In genomic region chr16:3594316-3595109, GRCh38 we compare ENCODE assay signal across 32 cellular contexts. TPM values are rescaled to one million over a fixed set of nuclear protein-coding genes. Genes with fewer than 3 reads are reported as not detected.
DNase-seq lines count a peak whose midpoint lies in the region; ATAC-seq, FAIRE-seq and TF ChIP-seq lines count a peak whose summit lies in the region.
"Had no signal": no experiment of that assay in that cellular context is flagged by ENCODE, and none has a peak within 500 bp of the region (broad histone marks: within the 10 kb centered on the region; RNA-seq: fewer than 3 reads in every experiment).

No MANE protein-coding gene starts in this region.

- no peak overlapping the region for H3K4me2 ChIP-seq in mesenchymal stem cell (ENCODE audit: low read length, poor library complexity, severe bottlenecking)
- H3K4me2 ChIP-seq: GM23338 had no signal

- H3K36me3 ChIP-seq in mesenchymal stem cell (ENCODE audit: control insufficient read depth in 1 of 2, insufficient read depth in 2 of 2, low read depth in 1 of 2, low read length in 2 of 2) (peaks cover 27 to 80% of the 10 kb centered on the region in 2 experiments), upper lobe of right lung (no peaks in the 10 kb centered on the region)

- no peak overlapping the region for H2BK5ac ChIP-seq in mesenchymal stem cell (ENCODE audit: low read depth, low read length, poor library complexity, severe bottlenecking)

- H3K23ac ChIP-seq in mesenchymal stem cell (ENCODE audit: low read length in 2 of 2), result no peak overlapping the region

- peaks cover 7% of the 10 kb centered on the region for H3K9me3 Mint-ChIP-seq in WTC11
- H3K9me3 Mint-ChIP-seq: CD8-positive, alpha-beta T cell had no signal

- no peaks in the 10 kb centered on the region for H3K27me3 Mint-ChIP-seq in WTC11 (ENCODE audit: low read depth)
- H3K27me3 Mint-ChIP-seq: B cell had no signal

- peak overlapping the region; percentile 7 for H4K91ac ChIP-seq in mesenchymal stem cell (ENCODE audit: low read length)

- no peaks in the 10 kb centered on the region for H3K4me1 Mint-ChIP-seq in WTC11
- H3K4me1 Mint-ChIP-seq: B cell had no signal

- H3K4me3 Mint-ChIP-seq in WTC11, result no peak overlapping the region
- H3K4me3 Mint-ChIP-seq: B cell; CD8-positive, alpha-beta T cell; GM23338 had no signal

- no peak overlapping the region for H4K8ac ChIP-seq in mesenchymal stem cell (ENCODE audit: low read length)

- no peaks in the 10 kb centered on the region for H3K79me1 ChIP-seq in mesenchymal stem cell (replicated peaks; ENCODE audit: low read length, poor library complexity, severe bottlenecking)

- 97% methylated on average over 22 of the region's 22 CpGs for WGBS in mesenchymal stem cell

- CTCF ChIA-PET in WTC11 (lab: Charles Lee), result interaction anchor here (0.6 kb wide), 1 partner anchor 338 kb away, joined by 3 read pairs; no protein-coding TSS in a partner anchor

- no peak overlapping the region for H3K9ac ChIP-seq in mesenchymal stem cell (ENCODE audit: low read length)

- no peak overlapping the region for H2BK12ac ChIP-seq in mesenchymal stem cell (ENCODE audit: low read length in 2 of 2)

- intact Hi-C loops in upper lobe of right lung (cut with DNase I), result no loop called here

- no peak overlapping the region for H3K27ac ChIP-seq in mesenchymal stem cell (ENCODE audit: low read length, poor library complexity, severe bottlenecking)
- no peak overlapping the region for H3K27ac ChIP-seq in upper lobe of right lung
- H3K27ac ChIP-seq: C4-2B, HL-60, RWPE1 had no signal

- H2BK120ac ChIP-seq in mesenchymal stem cell (ENCODE audit: low read depth, low read length), result no peak overlapping the region

- no peak overlapping the region for H3K14ac ChIP-seq in mesenchymal stem cell (ENCODE audit: low read length in 2 of 2)

- ATAC-seq in WTC11, result no peak
- no peak for ATAC-seq in upper lobe of right lung
- ATAC-seq in HG02870 (IDR thresholded peaks at IDR 0.05; ENCODE audit: unreplicated experiment), result no peak
- ATAC-seq in HG03095 (IDR thresholded peaks at IDR 0.05; ENCODE audit: unreplicated experiment), result no peak
- ATAC-seq: CD8-positive, alpha-beta T cell; GM23338; Panc1 had no signal

- H2AFZ ChIP-seq in mesenchymal stem cell (ENCODE audit: low read depth, low read length), result no peak overlapping the region
- H2AFZ ChIP-seq: GM23338 had no signal

- peaks cover 44% of the 10 kb centered on the region for H3K36me3 Mint-ChIP-seq in WTC11

- H3K27me3 ChIP-seq in mesenchymal stem cell (ENCODE audit: control insufficient read depth in 1 of 2, insufficient read depth in 1 of 2, low read length in 2 of 2) (no peaks in the 10 kb centered on the region), upper lobe of right lung (no peaks in the 10 kb centered on the region)

- no peak overlapping the region for H3K4ac ChIP-seq in mesenchymal stem cell (ENCODE audit: low read depth in 1 of 2, low read length in 2 of 2)

- no peak overlapping the region for H2AK5ac ChIP-seq in mesenchymal stem cell (ENCODE audit: low read length, severe bottlenecking)

- DNase-seq in D341Med (ENCODE audit: low spot score) (peak; percentile 17), WTC11 (ENCODE audit: low spot score) (no peak), mesenchymal stem cell (no peak), upper lobe of right lung (peak; percentile 50), H54 (ENCODE audit: insufficient read length, low spot score) (no peak)
- DNase-seq: Caco-2; CD8-positive, alpha-beta T cell; DMS 273 treated with DMSO at 0.1 percent for 48 hours; DMS79 treated with DMSO at 0.1 percent for 48 hours; GF-D8; HCEC 1CT; Kasumi-1; NCI-H1092 treated with DMSO at 0.1 percent for 48 hours; NCI-H1436; NCI-H187; NCI-H2081 treated with DMSO at 0.1 percent for 48 hours; NCI-H2171; NCI-H226; NCI-H510A; NCI-H69; SHP77 had no signal

- H3K4me3 ChIP-seq in mesenchymal stem cell (ENCODE audit: insufficient read depth in 1 of 2, low read depth in 1 of 2, low read length in 2 of 2) (no peak overlapping the region), upper lobe of right lung (no peak overlapping the region)
- H3K4me3 ChIP-seq: GM23338 had no signal

- H3K4me1 ChIP-seq in mesenchymal stem cell (ENCODE audit: control insufficient read depth, insufficient read depth, low read depth, low read length) (peaks cover 1% of the 10 kb centered on the region), upper lobe of right lung (peaks cover 20% of the 10 kb centered on the region)
- H3K4me1 ChIP-seq: Caco-2 had no signal

- H2BK15ac ChIP-seq in mesenchymal stem cell (ENCODE audit: low read depth, poor library complexity, severe bottlenecking), result no peak overlapping the region

- peak overlapping the region; percentile 36; the same call in 1 of the 2 replicates for H3K27ac Mint-ChIP-seq in WTC11
- H3K27ac Mint-ChIP-seq: B cell; CD8-positive, alpha-beta T cell; GM23338 had no signal

- no peak for TF ChIP-seq POLR2A in H54 (IDR thresholded peaks at IDR 0.05; ENCODE audit: low read depth, low read length)

- POLR2A ChIA-PET in WTC11 (lab: Charles Lee), result no interaction called here

- no peak for TF ChIP-seq CTCF in WTC11 (IDR thresholded peaks at IDR 0.05)
- TF ChIP-seq CTCF in upper lobe of right lung (IDR thresholded peaks at IDR 0.05), result no peak

- H3K9me3 ChIP-seq in mesenchymal stem cell (ENCODE audit: control insufficient read depth, low read length) (peaks cover 2% of the 10 kb centered on the region), upper lobe of right lung (no peaks in the 10 kb centered on the region)
- H3K9me3 ChIP-seq: Caco-2 had no signal

- FAIRE-seq in H54 (lab: Jason Lieb, UNC), result no peak
- FAIRE-seq: GM18507 had no signal

- no peak overlapping the region for H3K18ac ChIP-seq in mesenchymal stem cell (ENCODE audit: low read depth in 1 of 2, low read length in 2 of 2)

TF ChIP-seq in WTC11, 78 proteins besides CTCF, POLR2A, EP300 and RAD21 (continues in another document):
- TF ChIP-seq ESRRA (CRISPR knock-in tag; IDR thresholded peaks at IDR 0.05; ENCODE audit: borderline replicate concordance), result no peak
- no peak for TF ChIP-seq IRF2 (CRISPR knock-in tag; IDR thresholded peaks at IDR 0.05; ENCODE audit: borderline replicate concordance, low read depth)
- no peak for TF ChIP-seq ZNF671 (CRISPR knock-in tag; IDR thresholded peaks at IDR 0.05)
- no peak for TF ChIP-seq PREB (CRISPR knock-in tag; IDR thresholded peaks at IDR 0.05; ENCODE audit: borderline replicate concordance)
- no peak for TF ChIP-seq ZNF512 (CRISPR knock-in tag; IDR thresholded peaks at IDR 0.05; ENCODE audit: borderline replicate concordance)
- TF ChIP-seq MAX (CRISPR knock-in tag; IDR thresholded peaks at IDR 0.05), result no peak
- TF ChIP-seq SMAD3 (CRISPR knock-in tag; IDR thresholded peaks at IDR 0.05; ENCODE audit: borderline replicate concordance), result no peak
- TF ChIP-seq RELA (CRISPR knock-in tag; IDR thresholded peaks at IDR 0.05; ENCODE audit: borderline replicate concordance), result no peak
- no peak for TF ChIP-seq MYBL2 (CRISPR knock-in tag; IDR thresholded peaks at IDR 0.05)
- TF ChIP-seq ELF4 (CRISPR knock-in tag; IDR thresholded peaks at IDR 0.05; ENCODE audit: low read depth), result no peak

RNA-seq across cellular contexts. Expression of gene SLX4, which starts 16.9 kb away (rescaled TPM):
- total RNA-seq in WTC11 (2021), result 16.3 to 18.0 TPM (median 16.7 TPM) in 3 replicates
- 2.8 TPM for polyA plus RNA-seq in mesenchymal stem cell (2013, experiment 1 of 2)
- 2.5 TPM for polyA plus RNA-seq in mesenchymal stem cell (2013, experiment 2 of 2)
- total RNA-seq in upper lobe of right lung, result 5.1 TPM

RNA-seq across cellular contexts. Expression of gene NLRC3, which starts 17.3 kb away (rescaled TPM):
- 0.23 to 0.66 TPM (median 0.26 TPM) in 3 replicates for total RNA-seq in WTC11 (2021)
- polyA plus RNA-seq in mesenchymal stem cell (2013, experiment 1 of 2), result 0.01 TPM
- polyA plus RNA-seq in mesenchymal stem cell (2013, experiment 2 of 2), result not detected
- 5.5 TPM for total RNA-seq in upper lobe of right lung
- total RNA-seq: Caco-2, M059J, SK-MEL-5 had no signal

RNA-seq across cellular contexts. Expression of gene DNASE1, which starts 60.0 kb away (rescaled TPM):
- total RNA-seq in WTC11 (2021) (13.5 to 15.7 TPM (median 13.9 TPM) in 3 replicates), upper lobe of right lung (18.4 TPM)
- 3.6 TPM for polyA plus RNA-seq in mesenchymal stem cell (2013, experiment 1 of 2)
- 3.5 TPM for polyA plus RNA-seq in mesenchymal stem cell (2013, experiment 2 of 2)

Comparison
In these comparisons a context has a peak if more than half of its experiments do, and no peak if none do; other contexts are left out.
1. DNase-seq: peak in D341Med (single experiment) and upper lobe of right lung (single experiment); none in WTC11 (single experiment), mesenchymal stem cell (single experiment) and H54 (single experiment).